1 cellular context compared by ENCODE assay signal in the genomic region with DNA sequence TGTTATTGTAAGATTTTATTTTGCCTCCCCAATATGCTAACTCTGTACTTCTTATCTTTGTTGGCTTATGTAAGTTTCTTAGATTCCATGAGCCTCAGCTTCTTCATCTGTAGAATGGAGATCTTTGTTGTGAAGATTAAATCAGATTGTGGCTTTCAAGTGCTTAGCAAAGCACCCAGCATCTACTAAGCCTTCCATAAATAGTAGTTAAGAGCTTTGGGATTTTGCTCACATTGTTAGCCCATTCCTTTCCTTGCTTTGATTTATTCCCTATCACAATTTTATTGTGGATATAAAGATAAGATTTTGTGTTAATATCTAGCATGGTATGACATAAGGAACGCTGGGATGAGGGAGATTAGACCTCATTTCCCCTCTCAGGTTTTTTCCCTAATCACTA.
TF ChIP-seq lines count a peak whose summit lies in the region.

No MANE protein-coding gene starts in this region.

TF ChIP-seq in GM23338, 12 proteins besides CTCF, POLR2A, EP300 and RAD21:
- TF ChIP-seq, protein P1, sequence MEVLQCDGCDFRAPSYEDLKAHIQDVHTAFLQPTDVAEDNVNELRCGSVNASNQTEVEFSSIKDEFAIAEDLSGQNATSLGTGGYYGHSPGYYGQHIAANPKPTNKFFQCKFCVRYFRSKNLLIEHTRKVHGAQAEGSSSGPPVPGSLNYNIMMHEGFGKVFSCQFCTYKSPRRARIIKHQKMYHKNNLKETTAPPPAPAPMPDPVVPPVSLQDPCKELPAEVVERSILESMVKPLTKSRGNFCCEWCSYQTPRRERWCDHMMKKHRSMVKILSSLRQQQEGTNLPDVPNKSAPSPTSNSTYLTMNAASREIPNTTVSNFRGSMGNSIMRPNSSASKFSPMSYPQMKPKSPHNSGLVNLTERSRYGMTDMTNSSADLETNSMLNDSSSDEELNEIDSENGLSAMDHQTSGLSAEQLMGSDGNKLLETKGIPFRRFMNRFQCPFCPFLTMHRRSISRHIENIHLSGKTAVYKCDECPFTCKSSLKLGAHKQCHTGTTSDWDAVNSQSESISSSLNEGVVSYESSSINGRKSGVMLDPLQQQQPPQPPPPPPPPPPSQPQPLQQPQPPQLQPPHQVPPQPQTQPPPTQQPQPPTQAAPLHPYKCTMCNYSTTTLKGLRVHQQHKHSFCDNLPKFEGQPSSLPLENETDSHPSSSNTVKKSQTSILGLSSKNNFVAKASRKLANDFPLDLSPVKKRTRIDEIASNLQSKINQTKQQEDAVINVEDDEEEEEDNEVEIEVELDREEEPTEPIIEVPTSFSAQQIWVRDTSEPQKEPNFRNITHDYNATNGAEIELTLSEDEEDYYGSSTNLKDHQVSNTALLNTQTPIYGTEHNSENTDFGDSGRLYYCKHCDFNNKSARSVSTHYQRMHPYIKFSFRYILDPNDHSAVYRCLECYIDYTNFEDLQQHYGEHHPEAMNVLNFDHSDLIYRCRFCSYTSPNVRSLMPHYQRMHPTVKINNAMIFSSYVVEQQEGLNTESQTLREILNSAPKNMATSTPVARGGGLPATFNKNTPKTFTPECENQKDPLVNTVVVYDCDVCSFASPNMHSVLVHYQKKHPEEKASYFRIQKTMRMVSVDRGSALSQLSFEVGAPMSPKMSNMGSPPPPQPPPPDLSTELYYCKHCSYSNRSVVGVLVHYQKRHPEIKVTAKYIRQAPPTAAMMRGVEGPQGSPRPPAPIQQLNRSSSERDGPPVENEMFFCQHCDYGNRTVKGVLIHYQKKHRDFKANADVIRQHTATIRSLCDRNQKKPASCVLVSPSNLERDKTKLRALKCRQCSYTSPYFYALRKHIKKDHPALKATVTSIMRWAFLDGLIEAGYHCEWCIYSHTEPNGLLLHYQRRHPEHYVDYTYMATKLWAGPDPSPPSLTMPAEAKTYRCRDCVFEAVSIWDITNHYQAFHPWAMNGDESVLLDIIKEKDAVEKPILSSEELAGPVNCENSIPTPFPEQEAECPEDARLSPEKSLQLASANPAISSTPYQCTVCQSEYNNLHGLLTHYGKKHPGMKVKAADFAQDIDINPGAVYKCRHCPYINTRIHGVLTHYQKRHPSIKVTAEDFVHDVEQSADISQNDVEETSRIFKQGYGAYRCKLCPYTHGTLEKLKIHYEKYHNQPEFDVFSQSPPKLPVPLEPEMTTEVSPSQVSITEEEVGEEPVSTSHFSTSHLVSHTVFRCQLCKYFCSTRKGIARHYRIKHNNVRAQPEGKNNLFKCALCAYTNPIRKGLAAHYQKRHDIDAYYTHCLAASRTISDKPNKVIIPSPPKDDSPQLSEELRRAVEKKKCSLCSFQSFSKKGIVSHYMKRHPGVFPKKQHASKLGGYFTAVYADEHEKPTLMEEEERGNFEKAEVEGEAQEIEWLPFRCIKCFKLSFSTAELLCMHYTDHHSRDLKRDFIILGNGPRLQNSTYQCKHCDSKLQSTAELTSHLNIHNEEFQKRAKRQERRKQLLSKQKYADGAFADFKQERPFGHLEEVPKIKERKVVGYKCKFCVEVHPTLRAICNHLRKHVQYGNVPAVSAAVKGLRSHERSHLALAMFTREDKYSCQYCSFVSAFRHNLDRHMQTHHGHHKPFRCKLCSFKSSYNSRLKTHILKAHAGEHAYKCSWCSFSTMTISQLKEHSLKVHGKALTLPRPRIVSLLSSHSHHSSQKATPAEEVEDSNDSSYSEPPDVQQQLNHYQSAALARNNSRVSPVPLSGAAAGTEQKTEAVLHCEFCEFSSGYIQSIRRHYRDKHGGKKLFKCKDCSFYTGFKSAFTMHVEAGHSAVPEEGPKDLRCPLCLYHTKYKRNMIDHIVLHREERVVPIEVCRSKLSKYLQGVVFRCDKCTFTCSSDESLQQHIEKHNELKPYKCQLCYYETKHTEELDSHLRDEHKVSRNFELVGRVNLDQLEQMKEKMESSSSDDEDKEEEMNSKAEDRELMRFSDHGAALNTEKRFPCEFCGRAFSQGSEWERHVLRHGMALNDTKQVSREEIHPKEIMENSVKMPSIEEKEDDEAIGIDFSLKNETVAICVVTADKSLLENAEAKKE (CRISPR knock-in tag; IDR thresholded peaks at IDR 0.05) = no peak
- TF ChIP-seq NANOG (IDR thresholded peaks at IDR 0.05; ENCODE audit: borderline replicate concordance) (no peak), CREB1 (CRISPR knock-in tag; IDR thresholded peaks at IDR 0.05; ENCODE audit: low read depth) (no peak), ZNF331 (CRISPR knock-in tag; IDR thresholded peaks at IDR 0.05; ENCODE audit: low read depth) (no peak), EZH2phosphoT487 (IDR thresholded peaks at IDR 0.05; ENCODE audit: unreplicated experiment) (no peak), EZH2 (IDR thresholded peaks at IDR 0.05; ENCODE audit: low read depth, unreplicated experiment) (no peak), ZNF114 (CRISPR knock-in tag; IDR thresholded peaks at IDR 0.05) (no peak), STAT1 (IDR thresholded peaks at IDR 0.05; ENCODE audit: unreplicated experiment) (no peak), POLR2AphosphoS5 (IDR thresholded peaks at IDR 0.05; ENCODE audit: low read depth) (no peak), JUNB (IDR thresholded peaks at IDR 0.05; ENCODE audit: unreplicated experiment) (no peak)
- TF ChIP-seq, protein P2, sequence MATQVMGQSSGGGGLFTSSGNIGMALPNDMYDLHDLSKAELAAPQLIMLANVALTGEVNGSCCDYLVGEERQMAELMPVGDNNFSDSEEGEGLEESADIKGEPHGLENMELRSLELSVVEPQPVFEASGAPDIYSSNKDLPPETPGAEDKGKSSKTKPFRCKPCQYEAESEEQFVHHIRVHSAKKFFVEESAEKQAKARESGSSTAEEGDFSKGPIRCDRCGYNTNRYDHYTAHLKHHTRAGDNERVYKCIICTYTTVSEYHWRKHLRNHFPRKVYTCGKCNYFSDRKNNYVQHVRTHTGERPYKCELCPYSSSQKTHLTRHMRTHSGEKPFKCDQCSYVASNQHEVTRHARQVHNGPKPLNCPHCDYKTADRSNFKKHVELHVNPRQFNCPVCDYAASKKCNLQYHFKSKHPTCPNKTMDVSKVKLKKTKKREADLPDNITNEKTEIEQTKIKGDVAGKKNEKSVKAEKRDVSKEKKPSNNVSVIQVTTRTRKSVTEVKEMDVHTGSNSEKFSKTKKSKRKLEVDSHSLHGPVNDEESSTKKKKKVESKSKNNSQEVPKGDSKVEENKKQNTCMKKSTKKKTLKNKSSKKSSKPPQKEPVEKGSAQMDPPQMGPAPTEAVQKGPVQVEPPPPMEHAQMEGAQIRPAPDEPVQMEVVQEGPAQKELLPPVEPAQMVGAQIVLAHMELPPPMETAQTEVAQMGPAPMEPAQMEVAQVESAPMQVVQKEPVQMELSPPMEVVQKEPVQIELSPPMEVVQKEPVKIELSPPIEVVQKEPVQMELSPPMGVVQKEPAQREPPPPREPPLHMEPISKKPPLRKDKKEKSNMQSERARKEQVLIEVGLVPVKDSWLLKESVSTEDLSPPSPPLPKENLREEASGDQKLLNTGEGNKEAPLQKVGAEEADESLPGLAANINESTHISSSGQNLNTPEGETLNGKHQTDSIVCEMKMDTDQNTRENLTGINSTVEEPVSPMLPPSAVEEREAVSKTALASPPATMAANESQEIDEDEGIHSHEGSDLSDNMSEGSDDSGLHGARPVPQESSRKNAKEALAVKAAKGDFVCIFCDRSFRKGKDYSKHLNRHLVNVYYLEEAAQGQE (IDR thresholded peaks at IDR 0.05; ENCODE audit: unreplicated experiment) = no peak
- TF ChIP-seq, protein P3, sequence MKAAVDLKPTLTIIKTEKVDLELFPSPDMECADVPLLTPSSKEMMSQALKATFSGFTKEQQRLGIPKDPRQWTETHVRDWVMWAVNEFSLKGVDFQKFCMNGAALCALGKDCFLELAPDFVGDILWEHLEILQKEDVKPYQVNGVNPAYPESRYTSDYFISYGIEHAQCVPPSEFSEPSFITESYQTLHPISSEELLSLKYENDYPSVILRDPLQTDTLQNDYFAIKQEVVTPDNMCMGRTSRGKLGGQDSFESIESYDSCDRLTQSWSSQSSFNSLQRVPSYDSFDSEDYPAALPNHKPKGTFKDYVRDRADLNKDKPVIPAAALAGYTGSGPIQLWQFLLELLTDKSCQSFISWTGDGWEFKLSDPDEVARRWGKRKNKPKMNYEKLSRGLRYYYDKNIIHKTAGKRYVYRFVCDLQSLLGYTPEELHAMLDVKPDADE (IDR thresholded peaks at IDR 0.05) = no peak
